ENCODE assay signal across 8 cellular contexts in the genomic region with DNA sequence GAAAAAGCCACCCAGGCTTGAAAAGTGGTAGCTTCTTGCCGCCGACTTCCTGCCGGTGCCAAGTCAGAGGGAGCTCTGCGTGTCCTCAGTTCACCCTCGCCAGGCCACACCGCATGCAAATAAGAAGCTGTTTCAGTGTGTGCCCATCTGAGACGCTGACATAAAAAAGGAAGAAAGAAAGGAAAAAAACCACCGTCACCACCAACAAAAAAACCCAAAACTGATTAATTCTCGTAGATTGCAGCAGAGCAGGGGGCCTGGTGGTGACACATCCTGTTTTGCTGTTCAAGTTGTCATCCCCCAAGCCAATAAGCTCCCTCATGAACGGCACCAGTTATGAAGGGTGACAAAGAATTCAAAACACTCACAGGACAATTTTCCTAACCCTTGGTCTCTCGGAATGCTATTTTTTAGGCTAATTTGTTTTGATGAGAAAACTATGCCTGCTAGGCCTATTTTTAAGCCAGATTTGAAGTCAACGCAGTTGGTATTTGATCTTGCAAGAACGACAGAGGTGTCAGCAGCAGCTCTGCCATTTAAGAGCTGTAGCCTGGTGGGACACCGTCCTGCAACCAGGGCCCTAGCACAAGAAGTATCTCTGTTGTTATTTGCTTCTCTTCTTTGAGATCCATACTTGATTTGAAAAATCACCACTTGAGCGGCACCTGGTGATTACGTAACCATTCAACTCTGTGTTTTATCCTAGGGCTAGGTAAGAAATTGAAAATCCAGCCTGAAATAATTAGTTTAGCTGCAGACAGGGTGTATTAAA.
DNase-seq lines count a peak whose midpoint lies in the region; ATAC-seq and TF ChIP-seq lines count a peak whose summit lies in the region.

No MANE protein-coding gene starts in this region.

- CTCF ChIA-PET in T-cell (lab: Charles Lee) (interaction anchor here (0.5 to 2.6 kb wide), 19 partner anchors 17 to 212 kb away, joined by 3 to 23 read pairs (median 4); partner anchors contain the start of gene PFKFB3 (in 1 of the 2)), MCF 10A (lab: Yijun Ruan, JAX) (no interaction called here)

- BruUV-seq in MCF 10A (replicated peaks; lab: Mats Ljungman, UMichigan): no TSS peak

- peak overlapping the region; percentile 74 to 76 (median 75) for H3K4me3 Mint-ChIP-seq in T-cell
- peak overlapping the region; percentile 78 for H3K4me3 Mint-ChIP-seq in activated naive CD8-positive, alpha-beta T cell treated with anti-CD3 and anti-CD28 coated beads for 36 hours
- peak overlapping the region; percentile 73 for H3K4me3 Mint-ChIP-seq in memory B cell
- no peak overlapping the region for H3K4me3 Mint-ChIP-seq in MCF 10A (ENCODE audit: unreplicated experiment)

- H3K9me3 Mint-ChIP-seq in T-cell: no peaks in the 10 kb centered on the region
- peaks cover 10% of the 10 kb centered on the region for H3K9me3 Mint-ChIP-seq in activated naive CD8-positive, alpha-beta T cell treated with anti-CD3 and anti-CD28 coated beads for 36 hours
- peaks cover 5% of the 10 kb centered on the region for H3K9me3 Mint-ChIP-seq in memory B cell
- H3K9me3 Mint-ChIP-seq in MCF 10A (ENCODE audit: unreplicated experiment): peaks cover 10% of the 10 kb centered on the region

- peak; percentile 53 to 95 (median 84) for DNase-seq in T-cell
- peak; percentile 85 for DNase-seq in activated naive CD8-positive, alpha-beta T cell treated with anti-CD3 and anti-CD28 coated beads for 36 hours
- peak; percentile 57 to 84 for DNase-seq in memory B cell (ENCODE audit: low spot score in 2 of 2)
- DNase-seq in stimulated activated CD8-positive, alpha-beta memory T cell treated with anti-CD3 and anti-CD28 coated beads, Interleukin-4, amount 100 ng/mL, for 4 hours (ENCODE audit: low read depth in 2 of 2, low spot score in 1 of 2): peak; percentile 29 to 67
- DNase-seq in HuH-7 (ENCODE audit: low spot score): no peak
- no peak for DNase-seq in MCF 10A (ENCODE audit: unreplicated experiment)

- ATAC-seq in GM18909 (IDR thresholded peaks at IDR 0.05; ENCODE audit: poor library complexity, unreplicated experiment): peak; percentile 98
- peak; percentile 95 for ATAC-seq in HG03108 (IDR thresholded peaks at IDR 0.05; ENCODE audit: unreplicated experiment)
- ATAC-seq in T-cell (replicated peaks in 1 of 4): peak; percentile 91 to 94 (median 92)
- peak; percentile 90 for ATAC-seq in memory B cell (ENCODE audit: low read depth)

- H3K36me3 Mint-ChIP-seq in T-cell (no peaks in the 10 kb centered on the region), memory B cell (peaks cover 4% of the 10 kb centered on the region), MCF 10A (ENCODE audit: insufficient read depth, unreplicated experiment) (no peaks in the 10 kb centered on the region)
- H3K36me3 Mint-ChIP-seq in activated naive CD8-positive, alpha-beta T cell treated with anti-CD3 and anti-CD28 coated beads for 36 hours: peaks cover 17% of the 10 kb centered on the region

- H3K4me1 Mint-ChIP-seq in T-cell (peaks cover 62 to 64% (median 62%) of the 10 kb centered on the region in 3 donors), memory B cell (peaks cover 47% of the 10 kb centered on the region), MCF 10A (ENCODE audit: insufficient read depth, unreplicated experiment) (no peaks in the 10 kb centered on the region)
- peaks cover 53% of the 10 kb centered on the region for H3K4me1 Mint-ChIP-seq in activated naive CD8-positive, alpha-beta T cell treated with anti-CD3 and anti-CD28 coated beads for 36 hours

- H3K27me3 Mint-ChIP-seq in T-cell (no peaks in the 10 kb centered on the region), memory B cell (peaks cover 17% of the 10 kb centered on the region), MCF 10A (ENCODE audit: insufficient read depth, unreplicated experiment) (peaks cover 36% of the 10 kb centered on the region)
- no peaks in the 10 kb centered on the region for H3K27me3 Mint-ChIP-seq in activated naive CD8-positive, alpha-beta T cell treated with anti-CD3 and anti-CD28 coated beads for 36 hours

- H3K27ac Mint-ChIP-seq in T-cell (peak overlapping the region; percentile 97), memory B cell (peak overlapping the region; percentile 94), MCF 10A (ENCODE audit: low read depth, unreplicated experiment) (no peak overlapping the region)
- H3K27ac Mint-ChIP-seq in activated naive CD8-positive, alpha-beta T cell treated with anti-CD3 and anti-CD28 coated beads for 36 hours: peak overlapping the region; percentile 99

- no peak for TF ChIP-seq CTCF in MCF 10A (IDR thresholded peaks at IDR 0.05; ENCODE audit: unreplicated experiment)

- intact Hi-C loops in MCF 10A (cut with micrococcal nuclease): no loop called here

- POLR2A ChIA-PET in T-cell (lab: Charles Lee): interaction anchor here (0.5 to 1.5 kb wide), 7 partner anchors 34 to 208 kb away, joined by 3 to 7 read pairs (median 3); no protein-coding TSS in a partner anchor
- POLR2A ChIA-PET in MCF 10A (lab: Yijun Ruan, JAX): no interaction called here

Comparison
In these comparisons a context has a peak if more than half of its experiments do, and no peak if none do; other contexts are left out.
1. DNase-seq: peak in T-cell (34 of 34), activated naive CD8-positive, alpha-beta T cell treated with anti-CD3 and anti-CD28 coated beads for 36 hours (single experiment), memory B cell (2 of 2) and stimulated activated CD8-positive, alpha-beta memory T cell treated with anti-CD3 and anti-CD28 coated beads, Interleukin-4, amount 100 ng/mL, for 4 hours (2 of 2); none in HuH-7 (single experiment) and MCF 10A (single experiment).
2. Peak in every context shown above with its lines, with median percentiles within 50 percentile points of each other: ATAC-seq.